In genomic region chr1:30320581-30320890, GRCh38 we compare ENCODE assay signal across 21 cellular contexts.
"Had no signal": no experiment of that assay in that cellular context is flagged by ENCODE, and none has a peak within 500 bp of the region (broad histone marks: within the 10 kb centered on the region; RNA-seq: fewer than 3 reads in every experiment).

No MANE protein-coding gene starts in this region.

- H3K9me3 Mint-ChIP-seq: activated CD4-positive, alpha-beta T cell treated with anti-CD3 and anti-CD28 coated beads, Interleukin-2, amount 10 ng/mL, durations not matched to agents 7 days and 5 days; activated T-helper 2 cell treated with anti-CD3 and anti-CD28 coated beads, Interferon-gamma antibody, Interleukin-2, Interleukin-4, amounts not matched to agents 10 μg/mL and 5 μg/mL and 100 μg/mL, durations not matched to agents 14 hours and 24 hours and 36 hours; neural crest cell; stimulated activated effector memory CD8-positive, alpha-beta T cell treated with anti-CD3 and anti-CD28 coated beads, Interleukin-12 subunit alpha, Interleukin-12 subunit beta, amount 100 ng/mL, for 72 hours; T-helper 1 cell treated with Interleukin-12 subunit alpha and Interleukin-12 subunit beta and Interleukin-4 antibody, amounts not matched to agents 30 μg/mL and 1 μg/mL, for 36 hours had no signal

- H3K9me3 ChIP-seq: body of pancreas, left lung, prostate gland, upper lobe of right lung had no signal

- H3K27me3 ChIP-seq: body of pancreas had no signal

- H3K36me3 Mint-ChIP-seq: stimulated activated effector memory CD8-positive, alpha-beta T cell treated with anti-CD3 and anti-CD28 coated beads, Interleukin-12 subunit alpha, Interleukin-12 subunit beta, amount 100 ng/mL, for 72 hours had no signal

- ATAC-seq: body of pancreas; left lung; right cardiac atrium; stimulated activated effector memory CD8-positive, alpha-beta T cell treated with anti-CD3 and anti-CD28 coated beads, Interleukin-12 subunit alpha, Interleukin-12 subunit beta, amount 100 ng/mL, for 72 hours; upper lobe of right lung had no signal

- H3K4me3 Mint-ChIP-seq: activated CD4-positive, alpha-beta T cell treated with anti-CD3 and anti-CD28 coated beads, Interleukin-2, amount 10 ng/mL, durations not matched to agents 7 days and 5 days; neural crest cell; stimulated activated effector memory CD8-positive, alpha-beta T cell treated with anti-CD3 and anti-CD28 coated beads, Interleukin-12 subunit alpha, Interleukin-12 subunit beta, amount 100 ng/mL, for 72 hours; T-helper 1 cell treated with Interleukin-12 subunit alpha and Interleukin-12 subunit beta and Interleukin-4 antibody, amounts not matched to agents 30 μg/mL and 1 μg/mL, for 36 hours had no signal

- H3K27ac ChIP-seq: body of pancreas, dorsolateral prefrontal cortex, left lung, prostate gland, stomach, upper lobe of right lung had no signal

- FAIRE-seq: keratinocyte had no signal

- H3K27ac Mint-ChIP-seq: activated CD4-positive, alpha-beta T cell treated with anti-CD3 and anti-CD28 coated beads, Interleukin-2, amount 10 ng/mL, durations not matched to agents 7 days and 5 days; activated T-helper 2 cell treated with anti-CD3 and anti-CD28 coated beads, Interferon-gamma antibody, Interleukin-2, Interleukin-4, amounts not matched to agents 10 μg/mL and 5 μg/mL and 100 μg/mL, durations not matched to agents 14 hours and 24 hours and 36 hours; stimulated activated effector memory CD8-positive, alpha-beta T cell treated with anti-CD3 and anti-CD28 coated beads, Interleukin-12 subunit alpha, Interleukin-12 subunit beta, amount 100 ng/mL, for 72 hours; T-helper 1 cell treated with Interleukin-12 subunit alpha and Interleukin-12 subunit beta and Interleukin-4 antibody, amounts not matched to agents 30 μg/mL and 1 μg/mL, for 36 hours had no signal

- H3K4me1 Mint-ChIP-seq: activated CD4-positive, alpha-beta T cell treated with anti-CD3 and anti-CD28 coated beads, Interleukin-2, amount 10 ng/mL, durations not matched to agents 7 days and 5 days; neural crest cell; stimulated activated effector memory CD8-positive, alpha-beta T cell treated with anti-CD3 and anti-CD28 coated beads, Interleukin-12 subunit alpha, Interleukin-12 subunit beta, amount 100 ng/mL, for 72 hours had no signal

- H3K4me1 ChIP-seq: body of pancreas, left lung, prostate gland, stomach, upper lobe of right lung had no signal

- H3K4me2 ChIP-seq: smooth muscle cell had no signal

- H3K36me3 ChIP-seq: left lung, prostate gland, stomach, upper lobe of right lung had no signal

- DNase-seq: activated CD4-positive, alpha-beta T cell treated with anti-CD3 and anti-CD28 coated beads, Interleukin-2, amount 10 ng/mL, durations not matched to agents 7 days and 5 days; activated naive CD4-positive, alpha-beta T cell treated with Interleukin-2 at 50 U/mL for 16 hours; activated T-cell treated with anti-CD3 and anti-CD28 coated beads, Interleukin-2, amount 50 U/mL, for 1 hour; body of pancreas; dorsolateral prefrontal cortex; erythroblast; foreskin melanocyte; hypothalamus; left lung; midbrain; right cardiac atrium; stimulated activated CD4-positive, alpha-beta T cell treated with anti-CD3 and anti-CD28 coated beads, Interleukin-4, amount 100 ng/mL, for 24 hours; upper lobe of right lung had no signal

- H3K4me3 ChIP-seq: body of pancreas, dorsolateral prefrontal cortex, left lung, prostate gland, smooth muscle cell, stomach, upper lobe of right lung had no signal
